ENCODE assay signal across 1 cellular context in genomic region chr15:65937476-65937875, GRCh38.
TF ChIP-seq lines count a peak whose summit lies in the region.

No MANE protein-coding gene starts in this region.

TF ChIP-seq in IMR-90, 13 proteins besides CTCF, POLR2A, EP300 and RAD21 (continued from another document):
- TF ChIP-seq ELK1 (IDR thresholded peaks at IDR 0.05; ENCODE audit: borderline replicate concordance, low read depth, low read length) = no peak
- no peak for TF ChIP-seq SMC3 (IDR thresholded peaks at IDR 0.05; ENCODE audit: low read depth, low read length)
- no peak for TF ChIP-seq RCOR1 (IDR thresholded peaks at IDR 0.05; ENCODE audit: insufficient replicate concordance, low read length)
- no peak for TF ChIP-seq NFE2L2 (IDR thresholded peaks at IDR 0.05; ENCODE audit: low read depth, low read length)
- TF ChIP-seq MAZ (IDR thresholded peaks at IDR 0.05; ENCODE audit: borderline replicate concordance, low read depth, low read length) = no peak
TF ChIP-seq in IMR-90: peak in this region for 0.
